ENCODE assay signal across 1 cellular context in genomic region chr7:35450456-35450855, GRCh38.
TF ChIP-seq lines count a peak whose summit lies in the region.

No MANE protein-coding gene starts in this region.

TF ChIP-seq in SK-N-SH treated with all-trans-retinoic acid at 6 μM for 48 hours, 23 proteins besides CTCF, POLR2A, EP300 and RAD21 (continued from another document):
- TF ChIP-seq TSHZ2 (CRISPR knock-in tag; IDR thresholded peaks at IDR 0.05) = no peak
- TF ChIP-seq PATZ1 (CRISPR knock-in tag; IDR thresholded peaks at IDR 0.05; ENCODE audit: borderline replicate concordance) = no peak
- TF ChIP-seq RARB (CRISPR knock-in tag; IDR thresholded peaks at IDR 0.05) = no peak
- no peak for TF ChIP-seq POU6F1 (CRISPR knock-in tag; IDR thresholded peaks at IDR 0.05; ENCODE audit: borderline replicate concordance, low read depth)
- no peak for TF ChIP-seq ZNF8 (CRISPR knock-in tag; IDR thresholded peaks at IDR 0.05)
- TF ChIP-seq ZNF70 (CRISPR knock-in tag; IDR thresholded peaks at IDR 0.05) = no peak
- no peak for TF ChIP-seq CSDC2 (CRISPR knock-in tag; IDR thresholded peaks at IDR 0.05)
- TF ChIP-seq CSRNP3 (CRISPR knock-in tag; IDR thresholded peaks at IDR 0.05) = no peak
- no peak for TF ChIP-seq ZFP3 (CRISPR knock-in tag; IDR thresholded peaks at IDR 0.05)
- TF ChIP-seq ZFP30 (CRISPR knock-in tag; IDR thresholded peaks at IDR 0.05) = no peak
